Comparison of ENCODE assay signal across 8 cellular contexts in genomic region chr12:76559277-76560082, GRCh38. TPM values are rescaled to one million over a fixed set of nuclear protein-coding genes. Genes with fewer than 3 reads are reported as not detected.
A peak's percentile ranks its signal among the peaks of the same experiment; 100 is the strongest.
DNase-seq lines count a peak whose midpoint lies in the region; ATAC-seq, FAIRE-seq and TF ChIP-seq lines count a peak whose summit lies in the region.

OSBPL8 (minus strand) TSS chr12:76559771; CDS start chr12:76487551, 72,220 bp downstream.

- FAIRE-seq in HepG2 (lab: Jason Lieb, UNC), result no peak

- H3K4me3 ChIP-seq in HepG2 (replicated peaks in 1 of 3; ENCODE audit: insufficient read depth in 1 of 3, low read depth in 2 of 3, low read length in 3 of 3), result peak within 1 kb of the TSS; percentile 82 to 100 (median 96)

- peak within 1 kb of the TSS; percentile 93 for H3K9ac ChIP-seq in HepG2 (ENCODE audit: insufficient read depth, low read depth, low read length)

- peak within 1 kb of the TSS; percentile 97 to 99 (median 98) for H3K27ac Mint-ChIP-seq in CD14-positive monocyte
- H3K27ac Mint-ChIP-seq in dendritic cell treated with granulocyte-macrophage colony-stimulating factor and Interleukin-4, amounts not matched to agents 40 ng/mL and 50 ng/mL, for 4 days, result peak within 1 kb of the TSS; percentile 96

- H3K9me3 ChIP-seq in HepG2 (ENCODE audit: low read length), result no peaks in the 10 kb centered on the region

- DNase-seq in CD14-positive monocyte (ENCODE audit: low spot score) (peak; percentile 95), NCI-H748 (lab: John Stamatoyannopoulos, UW; ENCODE audit: unreplicated experiment) (peak; percentile 93), HepG2 (ENCODE audit: low spot score) (peak; percentile 89)
- DNase-seq in activated CD4-positive, alpha-beta T cell treated with anti-CD3 and anti-CD28 coated beads, Interleukin-2, amount 50 U/mL, for 24 hours (ENCODE audit: low read depth in 1 of 2, low spot score in 1 of 2), result peak; percentile 94 to 97
- peak; percentile 98 for DNase-seq in stimulated activated CD4-positive, alpha-beta T cell treated with anti-CD3 and anti-CD28 coated beads, Interleukin-4, amount 100 ng/mL, for 1 hour

- peaks cover 24% of the 10 kb centered on the region for H3K4me1 ChIP-seq in HepG2 (ENCODE audit: insufficient read depth, low read length)

- intact Hi-C loops in CD14-positive monocyte (cut with micrococcal nuclease) (no loop called here), HepG2 (cut with micrococcal nuclease; ENCODE audit: unreplicated experiment) (loop anchor here (2.0 to 5.0 kb wide), 2 partner anchors 27 to 203 kb away; partner anchors contain the start of gene ZDHHC17)
- intact Hi-C loops in dendritic cell treated with granulocyte-macrophage colony-stimulating factor and Interleukin-4, amounts not matched to agents 40 ng/mL and 50 ng/mL, for 4 days (cut with micrococcal nuclease), result loop anchor here (1.0 to 10.0 kb wide), 3 partner anchors 205 to 475 kb away; partner anchors contain the start of genes BBS10, NAP1L1 and ZDHHC17

- H3K36me3 ChIP-seq in HepG2 (replicated peaks in 1 of 2; ENCODE audit: control insufficient read depth in 1 of 2, insufficient read depth in 2 of 2, low read length in 2 of 2), result no peaks in the 10 kb centered on the region

- in situ Hi-C loops in HepG2 (cut with HindIII; ENCODE audit: extremely low pct_ligation_motif_present, low pct_unique_long_range_greater_than_20kb), result no loop called here

- BruUV-seq in HepG2 (replicated peaks; lab: Mats Ljungman, UMichigan), result no TSS peak

- no peaks in the 10 kb centered on the region; a peak in 1 of 5 replicates for H3K27me3 ChIP-seq in HepG2 (ENCODE audit: control insufficient read depth in 1 of 2, insufficient read depth in 2 of 2, low read length in 2 of 2)

- ATAC-seq in GM19372 (IDR thresholded peaks at IDR 0.05; ENCODE audit: low read depth, unreplicated experiment) (peak; percentile 59), HG03558 (IDR thresholded peaks at IDR 0.05; ENCODE audit: extremely low read depth, unreplicated experiment) (peak; percentile 53), HepG2 (peak; percentile 94)

- H3K36me3 Mint-ChIP-seq in CD14-positive monocyte, result peaks cover 5 to 6% of the 10 kb centered on the region in 2 donors
- peaks cover 16% of the 10 kb centered on the region for H3K36me3 Mint-ChIP-seq in dendritic cell treated with granulocyte-macrophage colony-stimulating factor and Interleukin-4, amounts not matched to agents 40 ng/mL and 50 ng/mL, for 4 days (ENCODE audit: low read depth)

- CTCF ChIA-PET in HepG2 (lab: Yijun Ruan, JAX; ENCODE audit: low intra/inter-chr PET ratio, low total read pairs), result no interaction called here

- H3K4me2 ChIP-seq in HepG2 (ENCODE audit: low read depth, low read length), result peak within 1 kb of the TSS; percentile 93

- TF ChIP-seq EP300 in HepG2 (IDR thresholded peaks at IDR 0.05; ENCODE audit: low read depth in 2 of 2, low read length in 2 of 2), result no peak
- no peak; the same call in 1 of the 2 replicates for TF ChIP-seq EP300 in HepG2 (CRISPR knock-in tag; IDR thresholded peaks at IDR 0.05; ENCODE audit: borderline replicate concordance)

- peaks cover 58% of the 10 kb centered on the region for H3K4me1 Mint-ChIP-seq in CD14-positive monocyte
- peaks cover 29% of the 10 kb centered on the region for H3K4me1 Mint-ChIP-seq in dendritic cell treated with granulocyte-macrophage colony-stimulating factor and Interleukin-4, amounts not matched to agents 40 ng/mL and 50 ng/mL, for 4 days (ENCODE audit: low read depth)

- H3K4me3 Mint-ChIP-seq in CD14-positive monocyte, result peak within 1 kb of the TSS; percentile 95 to 97
- peak within 1 kb of the TSS; percentile 91 for H3K4me3 Mint-ChIP-seq in dendritic cell treated with granulocyte-macrophage colony-stimulating factor and Interleukin-4, amounts not matched to agents 40 ng/mL and 50 ng/mL, for 4 days

- H4K20me1 ChIP-seq in HepG2 (ENCODE audit: insufficient read depth, low read length), result no peaks in the 10 kb centered on the region

- H3K79me2 ChIP-seq in HepG2 (ENCODE audit: insufficient read depth, low read length), result peaks cover 37% of the 10 kb centered on the region

- H3K27ac ChIP-seq in HepG2 (ENCODE audit: extremely low read length, insufficient read depth, low read length), result peak within 1 kb of the TSS; percentile 94

- H3K27me3 Mint-ChIP-seq in CD14-positive monocyte (ENCODE audit: low read depth in 3 of 3), result no peaks in the 10 kb centered on the region
- no peaks in the 10 kb centered on the region for H3K27me3 Mint-ChIP-seq in dendritic cell treated with granulocyte-macrophage colony-stimulating factor and Interleukin-4, amounts not matched to agents 40 ng/mL and 50 ng/mL, for 4 days

- peak; percentile 94 to 99 for TF ChIP-seq POLR2A in HepG2 (IDR thresholded peaks at IDR 0.05; ENCODE audit: insufficient read depth in 1 of 2, low read depth in 2 of 2, low read length in 2 of 2)

- WGBS in HepG2 (ENCODE audit: low lambda C conversion rate), result 0% methylated on average over 18 of the region's 85 CpGs

- peak; percentile 23 for TF ChIP-seq CTCF in CD14-positive monocyte (IDR thresholded peaks at IDR 0.05)
- peak; percentile 63 for TF ChIP-seq CTCF in HepG2 (CRISPR knock-in tag; IDR thresholded peaks at IDR 0.05)

- TF ChIP-seq RAD21 in HepG2 (CRISPR knock-in tag; IDR thresholded peaks at IDR 0.05), result peak; percentile 68

- H2AFZ ChIP-seq in HepG2 (ENCODE audit: low read length), result peak within 1 kb of the TSS; percentile 76

- POLR2A ChIA-PET in HepG2 (lab: Yijun Ruan, JAX), result interaction anchor here (1.1 to 2.5 kb wide), 5 partner anchors 9 to 528 kb away, joined by 3 to 12 read pairs (median 5); partner anchors contain the start of gene PHLDA1

- no peaks in the 10 kb centered on the region for H3K9me3 Mint-ChIP-seq in CD14-positive monocyte
- H3K9me3 Mint-ChIP-seq in dendritic cell treated with granulocyte-macrophage colony-stimulating factor and Interleukin-4, amounts not matched to agents 40 ng/mL and 50 ng/mL, for 4 days, result no peaks in the 10 kb centered on the region

TF ChIP-seq in HepG2, 621 proteins besides CTCF, POLR2A, EP300 and RAD21 (continues in another document):
- TF ChIP-seq, protein P1, sequence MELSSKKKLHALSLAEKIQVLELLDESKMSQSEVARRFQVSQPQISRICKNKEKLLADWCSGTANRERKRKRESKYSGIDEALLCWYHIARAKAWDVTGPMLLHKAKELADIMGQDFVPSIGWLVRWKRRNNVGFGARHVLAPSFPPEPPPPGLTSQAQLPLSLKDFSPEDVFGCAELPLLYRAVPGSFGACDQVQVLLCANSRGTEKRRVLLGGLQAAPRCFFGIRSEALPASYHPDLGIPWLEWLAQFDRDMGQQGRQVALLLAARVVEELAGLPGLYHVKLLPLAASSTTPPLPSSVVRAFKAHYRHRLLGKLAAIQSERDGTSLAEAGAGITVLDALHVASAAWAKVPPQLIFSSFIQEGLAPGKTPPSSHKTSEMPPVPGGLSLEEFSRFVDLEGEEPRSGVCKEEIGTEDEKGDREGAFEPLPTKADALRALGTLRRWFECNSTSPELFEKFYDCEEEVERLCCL (CRISPR knock-in tag; IDR thresholded peaks at IDR 0.05; ENCODE audit: borderline replicate concordance), result peak; percentile 92
- 0 out of 2 replicates have a peak, but pooled peaks have one; percentile 57 for TF ChIP-seq ATF6 (CRISPR knock-in tag; conservative IDR thresholded peaks at IDR 0.05)

RNA-seq across cellular contexts. Expression of gene OSBPL8, which starts in this region (rescaled TPM):
- 100 to 1,000 TPM; 147 to 167 TPM for polyA plus RNA-seq in CD14-positive monocyte
- 33.9 and 63.9 TPM in 2 replicates for total RNA-seq in HepG2 (2016; rRNA removed; fragmentation: Illumina TruSeq; extraction: Trizol)
- 1.7 and 2.8 TPM in 2 replicates for total RNA-seq in HepG2 (2016; cell fraction: cytosol; rRNA removed; fragmentation: Illumina TruSeq; extraction: Trizol; ENCODE audit: low read depth)
- 35.4 and 60.8 TPM in 2 replicates for total RNA-seq in HepG2 (2016; cell fraction: insoluble cytoplasmic fraction; rRNA removed; fragmentation: Illumina TruSeq; extraction: Trizol)
- 15.8 and 18.9 TPM in 2 replicates for total RNA-seq in HepG2 (2016; cell fraction: membrane; rRNA removed; fragmentation: Illumina TruSeq; extraction: Trizol)
- total RNA-seq in HepG2 (2016; cell fraction: nucleus; rRNA removed; fragmentation: Illumina TruSeq; extraction: Trizol), result 38.8 and 43.9 TPM in 2 replicates
- polyA plus RNA-seq in HepG2 (2011; rRNA removed), result 8.5 and 11.0 TPM in 2 replicates
- 7.6 and 7.8 TPM in 2 replicates for polyA plus RNA-seq in HepG2 (2011; cell fraction: cytosol; rRNA removed)
- 10.7 and 16.3 TPM in 2 replicates for polyA plus RNA-seq in HepG2 (2011; cell fraction: nucleus; rRNA removed)
- polyA plus RNA-seq in HepG2 (2012), result 12.4 and 15.4 TPM in 2 replicates
- polyA plus RNA-seq in HepG2 (2016; cell fraction: cytosol; fragmentation: Illumina TruSeq; extraction: Trizol; ENCODE audit: low read depth), result 0.52 and 0.65 TPM in 2 replicates
- polyA plus RNA-seq in HepG2 (2016; cell fraction: insoluble cytoplasmic fraction; fragmentation: Illumina TruSeq; extraction: Trizol; ENCODE audit: low read depth), result 32.6 and 35.8 TPM in 2 replicates
- polyA plus RNA-seq in HepG2 (2016; cell fraction: membrane; fragmentation: Illumina TruSeq; extraction: Trizol; ENCODE audit: low read depth), result 4.1 and 4.4 TPM in 2 replicates
- 20.5 and 21.9 TPM in 2 replicates for polyA plus RNA-seq in HepG2 (2016; cell fraction: nucleus; fragmentation: Illumina TruSeq; extraction: Trizol; ENCODE audit: insufficient read depth, low read depth)
- 26.3 and 32.1 TPM in 2 replicates for polyA minus RNA-seq in HepG2 (2011; rRNA and poly(A)+ RNA removed; ENCODE audit: low replicate concordance)
- 30.4 and 34.6 TPM in 2 replicates for polyA minus RNA-seq in HepG2 (2011; cell fraction: cytosol; rRNA and poly(A)+ RNA removed)
- 95.4 and 95.7 TPM in 2 replicates for polyA minus RNA-seq in HepG2 (2011; cell fraction: nucleus; rRNA and poly(A)+ RNA removed)

Comparison
In these comparisons a context has a peak if more than half of its experiments do, and no peak if none do; other contexts are left out.
1. Peak in every context shown above with its lines: DNase-seq, ATAC-seq, H3K4me3 ChIP-seq and H3K27ac ChIP-seq.
2. RNA of gene OSBPL8 (polyA plus RNA-seq): 147 to 167 TPM in CD14-positive monocyte; 0.52 to 35.8 TPM in HepG2; every median in the first group is over 4 times any median in the second.
3. intact Hi-C loops: an anchor here in dendritic cell treated with granulocyte-macrophage colony-stimulating factor and Interleukin-4, amounts not matched to agents 40 ng/mL and 50 ng/mL, for 4 days (1.0 to 10.0 kb wide) and HepG2 (2.0 to 5.0 kb wide); none called in CD14-positive monocyte.